Comparison of ENCODE assay signal across 2 cellular contexts in genomic region chr4:10731690-10732089, GRCh38.
TF ChIP-seq lines count a peak whose summit lies in the region.

No MANE protein-coding gene starts in this region.

TF ChIP-seq in H1, 55 proteins besides CTCF, POLR2A, EP300 and RAD21:
- TF ChIP-seq TEAD4 (IDR thresholded peaks at IDR 0.05; ENCODE audit: low read depth, low read length) (no peak), SP1 (IDR thresholded peaks at IDR 0.05; ENCODE audit: low read depth, low read length) (no peak), SIX5 (IDR thresholded peaks at IDR 0.05; ENCODE audit: low read depth, low read length) (no peak), JUN (IDR thresholded peaks at IDR 0.05; ENCODE audit: low read depth, low read length) (no peak), USF2 (IDR thresholded peaks at IDR 0.05; ENCODE audit: low read length) (no peak), EGR1 (IDR thresholded peaks at IDR 0.05; ENCODE audit: borderline replicate concordance, low read depth, low read length) (no peak), SRF (IDR thresholded peaks at IDR 0.05; ENCODE audit: low read depth, low read length) (no peak), BCL11A (IDR thresholded peaks at IDR 0.05; ENCODE audit: low read depth in 2 of 2, low read length in 2 of 2) (no peak), HDAC2 (IDR thresholded peaks at IDR 0.05; ENCODE audit: borderline replicate concordance in 1 of 2, low read depth in 2 of 2, low read length in 2 of 2) (no peak), CBX5 (IDR thresholded peaks at IDR 0.05; ENCODE audit: low read depth, low read length) (no peak)
- TF ChIP-seq, protein P1, sequence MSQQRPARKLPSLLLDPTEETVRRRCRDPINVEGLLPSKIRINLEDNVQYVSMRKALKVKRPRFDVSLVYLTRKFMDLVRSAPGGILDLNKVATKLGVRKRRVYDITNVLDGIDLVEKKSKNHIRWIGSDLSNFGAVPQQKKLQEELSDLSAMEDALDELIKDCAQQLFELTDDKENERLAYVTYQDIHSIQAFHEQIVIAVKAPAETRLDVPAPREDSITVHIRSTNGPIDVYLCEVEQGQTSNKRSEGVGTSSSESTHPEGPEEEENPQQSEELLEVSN (IDR thresholded peaks at IDR 0.05): no peak

TF ChIP-seq in HepG2, 621 proteins besides CTCF, POLR2A, EP300 and RAD21:
- TF ChIP-seq ZNF335 (CRISPR knock-in tag; IDR thresholded peaks at IDR 0.05) (no peak), DPF2 (CRISPR knock-in tag; IDR thresholded peaks at IDR 0.05; ENCODE audit: borderline replicate concordance, low read depth) (no peak), ZNF773 (CRISPR knock-in tag; IDR thresholded peaks at IDR 0.05; ENCODE audit: borderline replicate concordance) (no peak), SP140L (CRISPR knock-in tag; IDR thresholded peaks at IDR 0.05; ENCODE audit: borderline replicate concordance) (no peak), PRMT3 (CRISPR knock-in tag; IDR thresholded peaks at IDR 0.05; ENCODE audit: borderline replicate concordance, low read depth) (no peak), ZNF572 (CRISPR knock-in tag; IDR thresholded peaks at IDR 0.05) (no peak), GATAD2A (CRISPR knock-in tag; IDR thresholded peaks at IDR 0.05) (no peak), MATR3 (CRISPR knock-in tag; IDR thresholded peaks at IDR 0.05) (no peak), ZNF547 (CRISPR knock-in tag; IDR thresholded peaks at IDR 0.05) (no peak), ZNF615 (CRISPR knock-in tag; IDR thresholded peaks at IDR 0.05; ENCODE audit: borderline replicate concordance) (no peak), ZNF775 (CRISPR knock-in tag; IDR thresholded peaks at IDR 0.05; ENCODE audit: borderline replicate concordance) (no peak), SMAD1 (CRISPR knock-in tag; IDR thresholded peaks at IDR 0.05; ENCODE audit: borderline replicate concordance, low read depth) (no peak)
- TF ChIP-seq, protein P2, sequence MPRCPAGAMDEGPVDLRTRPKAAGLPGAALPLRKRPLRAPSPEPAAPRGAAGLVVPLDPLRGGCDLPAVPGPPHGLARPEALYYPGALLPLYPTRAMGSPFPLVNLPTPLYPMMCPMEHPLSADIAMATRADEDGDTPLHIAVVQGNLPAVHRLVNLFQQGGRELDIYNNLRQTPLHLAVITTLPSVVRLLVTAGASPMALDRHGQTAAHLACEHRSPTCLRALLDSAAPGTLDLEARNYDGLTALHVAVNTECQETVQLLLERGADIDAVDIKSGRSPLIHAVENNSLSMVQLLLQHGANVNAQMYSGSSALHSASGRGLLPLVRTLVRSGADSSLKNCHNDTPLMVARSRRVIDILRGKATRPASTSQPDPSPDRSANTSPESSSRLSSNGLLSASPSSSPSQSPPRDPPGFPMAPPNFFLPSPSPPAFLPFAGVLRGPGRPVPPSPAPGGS (CRISPR knock-in tag; IDR thresholded peaks at IDR 0.05): no peak
